Comparison of ENCODE assay signal across 8 cellular contexts in the genomic region with DNA sequence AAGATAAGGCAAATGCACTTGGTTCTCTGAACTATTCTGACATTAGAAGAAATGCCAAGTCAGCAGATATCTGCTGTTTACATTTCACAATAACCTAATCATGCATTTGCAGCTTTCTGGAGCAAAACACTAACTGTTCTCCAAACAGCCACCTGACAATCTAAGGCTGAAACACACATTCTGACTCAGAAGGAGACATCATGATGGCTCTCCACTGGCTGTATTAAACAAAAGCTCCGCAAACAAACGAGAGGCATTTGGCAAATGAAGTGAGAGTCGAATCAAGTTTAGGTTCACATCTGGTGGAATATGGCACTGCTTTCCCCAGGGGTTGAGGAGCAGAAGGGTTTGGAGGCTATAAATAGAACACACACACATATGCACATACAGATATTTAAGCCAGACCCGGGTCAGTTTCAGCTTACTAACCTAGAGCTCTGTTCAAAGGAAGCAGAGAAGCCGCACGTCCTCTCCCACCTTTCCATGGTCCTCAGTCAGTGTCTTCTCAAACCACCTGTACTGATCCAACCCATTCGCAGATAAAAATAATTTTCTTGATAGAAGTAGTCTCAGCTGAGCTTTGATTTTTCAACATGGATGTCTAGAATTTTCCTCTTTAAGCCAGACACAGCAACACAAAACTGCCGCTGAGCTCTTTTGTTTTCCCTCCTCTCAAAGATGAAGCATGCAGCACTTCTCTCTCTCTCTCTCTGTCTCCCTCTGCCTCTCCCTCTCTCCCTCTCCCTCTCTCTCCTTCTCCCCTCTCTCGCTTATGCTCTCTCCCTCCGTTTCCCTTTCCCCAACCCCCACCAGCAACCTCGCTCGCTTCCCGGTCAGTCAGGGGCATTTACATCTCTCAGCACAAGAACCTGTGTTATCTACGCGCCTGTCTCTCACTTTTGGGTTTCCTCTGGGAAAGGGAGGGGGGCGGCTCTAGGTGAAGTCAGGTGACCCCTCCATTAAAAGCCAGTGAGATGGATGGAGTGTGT.
A peak's percentile ranks its signal among the peaks of the same experiment; 100 is the strongest.
DNase-seq lines count a peak whose midpoint lies in the region; ATAC-seq lines count a peak whose summit lies in the region.

No MANE protein-coding gene starts in this region.

- peak overlapping the region; percentile 27 for H3K4me3 ChIP-seq in ectodermal cell (ENCODE audit: insufficient read depth, low read depth, low read length)
- H3K4me3 ChIP-seq in muscle layer of colon (ENCODE audit: low read depth in 1 of 2, low read length in 2 of 2), result peak overlapping the region; percentile 35 to 44

- DNase-seq in EH (ENCODE audit: low read depth) (peak; percentile 41), NCI-H1105 (lab: John Stamatoyannopoulos, UW) (peak; percentile 53), DMS114 treated with DMSO at 0.1 percent for 48 hours (lab: John Stamatoyannopoulos, UW; ENCODE audit: unreplicated experiment) (no peak)

- no peaks in the 10 kb centered on the region for H3K4me1 ChIP-seq in ectodermal cell (ENCODE audit: control insufficient read depth, insufficient read depth, low read length)
- H3K4me1 ChIP-seq in muscle layer of colon (ENCODE audit: insufficient read depth, low read length), result peaks cover 14% of the 10 kb centered on the region

- H3K9ac ChIP-seq in muscle layer of colon (ENCODE audit: low read length), result no peak overlapping the region

- H3K9me3 ChIP-seq in ectodermal cell (ENCODE audit: control insufficient read depth, low read length) (no peaks in the 10 kb centered on the region), muscle layer of colon (ENCODE audit: low read length) (no peaks in the 10 kb centered on the region)

- WGBS in ectodermal cell, 2 experiments, result 2% methylated on average over 15 of the region's 16 CpGs

- H3K27me3 ChIP-seq in ectodermal cell (ENCODE audit: control insufficient read depth, insufficient read depth, low read length, poor library complexity, severe bottlenecking) (peaks cover 6% of the 10 kb centered on the region), muscle layer of colon (ENCODE audit: control insufficient read depth in 1 of 2, insufficient read depth in 2 of 2, low read length in 2 of 2) (no peaks in the 10 kb centered on the region)

- ATAC-seq in esophagus mucosa (no peak), GM18502 (IDR thresholded peaks at IDR 0.05; ENCODE audit: poor library complexity, unreplicated experiment) (no peak), GM19324 (IDR thresholded peaks at IDR 0.05; ENCODE audit: low FRiP score, unreplicated experiment) (no peak)

- H3K36me3 ChIP-seq in ectodermal cell (ENCODE audit: control insufficient read depth, insufficient read depth, low read length), result no peaks in the 10 kb centered on the region
- H3K36me3 ChIP-seq in muscle layer of colon (ENCODE audit: insufficient read depth, low read length), result no peaks in the 10 kb centered on the region

- H3K27ac ChIP-seq in ectodermal cell (ENCODE audit: insufficient read depth, low read depth, low read length, poor library complexity, severe bottlenecking) (no peak overlapping the region), muscle layer of colon (ENCODE audit: low read depth, low read length) (no peak overlapping the region)
